ENCODE assay signal across 10 cellular contexts in genomic region chr19:47582320-47582909, GRCh38. TPM values are rescaled to one million over a fixed set of nuclear protein-coding genes. Genes with fewer than 3 reads are reported as not detected.
DNase-seq lines count a peak whose midpoint lies in the region; ATAC-seq, FAIRE-seq and TF ChIP-seq lines count a peak whose summit lies in the region.
"Had no signal": no experiment of that assay in that cellular context is flagged by ENCODE, and none has a peak within 500 bp of the region (broad histone marks: within the 10 kb centered on the region; RNA-seq: fewer than 3 reads in every experiment).

No MANE protein-coding gene starts in this region.

- POLR2A ChIA-PET in K562 (lab: Yijun Ruan, JAX): no interaction called here

- H3K9me2 ChIP-seq in Loucy (replicated peaks; ENCODE audit: low read depth, low read length): no peaks in the 10 kb centered on the region

- TF ChIP-seq EP300 in K562 (IDR thresholded peaks at IDR 0.05; ENCODE audit: low read length) (no peak), stomach (IDR thresholded peaks at IDR 0.05) (no peak)

- no peak for TF ChIP-seq RAD21 in K562 (CRISPR knock-in tag; conservative IDR thresholded peaks at IDR 0.05 in 1 of 2, IDR thresholded peaks at IDR 0.05 in 1 of 2)

- TF ChIP-seq CTCF in Loucy (conservative IDR thresholded peaks at IDR 0.05; ENCODE audit: low read length) (no peak), K562 (IDR thresholded peaks at IDR 0.05 in 2 of 3, conservative IDR thresholded peaks at IDR 0.05 in 1 of 3; ENCODE audit: insufficient read depth in 2 of 3, low read depth in 1 of 3, low read length in 3 of 3) (no peak), omental fat pad (IDR thresholded peaks at IDR 0.05) (no peak), stomach (IDR thresholded peaks at IDR 0.05) (no peak), prostate gland (IDR thresholded peaks at IDR 0.05) (no peak), pancreas (IDR thresholded peaks at IDR 0.05) (no peak)

- H3K27ac ChIP-seq in K562 (ENCODE audit: extremely low read depth, low read depth, low read length) (no peak overlapping the region), stomach (no peak overlapping the region), prostate gland (no peak overlapping the region), pancreas (no peak overlapping the region)

- DNase-seq in COLO829 (ENCODE audit: low spot score) (peak; percentile 63), K562 (ENCODE audit: extremely low read depth in 1 of 4, low spot score in 3 of 4) (no peak), omental fat pad (ENCODE audit: low spot score) (no peak), stomach (no peak), prostate gland (ENCODE audit: low spot score) (no peak), pancreas (no peak)

- TF ChIP-seq POLR2A in K562 (conservative IDR thresholded peaks at IDR 0.05): no peak
- no peak for TF ChIP-seq POLR2A in stomach (IDR thresholded peaks at IDR 0.05)
- TF ChIP-seq POLR2A in prostate gland (IDR thresholded peaks at IDR 0.05): no peak

- H3K9me3 ChIP-seq in Loucy (ENCODE audit: insufficient read depth, low read depth, low read length) (no peaks in the 10 kb centered on the region), K562 (replicated peaks; ENCODE audit: control insufficient read depth, insufficient read depth, low read depth, low read length) (peaks cover 6% of the 10 kb centered on the region), stomach (peaks cover 6 to 12% (median 9%) of the 10 kb centered on the region in 4 donors), prostate gland (no peaks in the 10 kb centered on the region), pancreas (no peaks in the 10 kb centered on the region)
- H3K9me3 ChIP-seq: thyroid gland had no signal

- CTCF ChIA-PET in K562 (lab: Yijun Ruan, JAX; ENCODE audit: low intra/inter-chr PET ratio): no interaction called here

- intact Hi-C loops in K562 (cut with micrococcal nuclease): no loop called here
- intact Hi-C loops in stomach (cut with DNase I; ENCODE audit: low total_unique reads): no loop called here
- intact Hi-C loops in prostate gland (cut with DNase I): no loop called here
- intact Hi-C loops in pancreas (cut with DNase I): no loop called here

- in situ Hi-C loops in K562 (cut with MboI): no loop called here

- H3K9me1 ChIP-seq in K562 (ENCODE audit: control insufficient read depth, insufficient read depth, low read length): no peaks in the 10 kb centered on the region

- BruUV-seq in K562 (replicated peaks; lab: Mats Ljungman, UMichigan): no TSS peak

- FAIRE-seq in K562 (lab: Jason Lieb, UNC) (no peak), pancreas (lab: Jason Lieb, UNC) (no peak)

- H3K79me2 ChIP-seq in Loucy (ENCODE audit: insufficient read depth, low read length): no peaks in the 10 kb centered on the region
- H3K79me2 ChIP-seq in K562 (ENCODE audit: control insufficient read depth, insufficient read depth, low read length): no peaks in the 10 kb centered on the region

- H3K4me3 ChIP-seq in Loucy (ENCODE audit: low read length, poor library complexity, severe bottlenecking) (peak overlapping the region; percentile 45), K562 (no peak overlapping the region), stomach (no peak overlapping the region), prostate gland (no peak overlapping the region), pancreas (no peak overlapping the region)
- H3K4me3 ChIP-seq: thyroid gland had no signal

- no peaks in the 10 kb centered on the region for H3K36me3 ChIP-seq in Loucy (ENCODE audit: insufficient read depth, low read length)
- no peaks in the 10 kb centered on the region for H3K36me3 ChIP-seq in K562 (ENCODE audit: control insufficient read depth, insufficient read depth, low read length)
- no peaks in the 10 kb centered on the region for H3K36me3 ChIP-seq in stomach
- no peaks in the 10 kb centered on the region for H3K36me3 ChIP-seq in prostate gland
- no peaks in the 10 kb centered on the region for H3K36me3 ChIP-seq in pancreas
- H3K36me3 ChIP-seq: thyroid gland had no signal

- no peaks in the 10 kb centered on the region for H3F3A ChIP-seq in Loucy (ENCODE audit: low read depth)

- WGBS in K562 (ENCODE audit: insufficient coverage, low coverage, missing lambda C conversion rate): 0% methylated on average over 6 of the region's 6 CpGs
- WGBS in stomach, 5 donors: 24 to 31% (median 25%) methylated on average over 6 of the region's 6 CpGs
- WGBS in prostate gland: 41% methylated on average over 6 of the region's 6 CpGs
- WGBS in pancreas, 2 donors: 40 to 41% methylated on average over 6 of the region's 6 CpGs

- H3K4me1 ChIP-seq in Loucy (ENCODE audit: insufficient read depth, low read length, poor library complexity, severe bottlenecking): peaks cover 14% of the 10 kb centered on the region
- no peaks in the 10 kb centered on the region for H3K4me1 ChIP-seq in K562 (replicated peaks in 1 of 2; ENCODE audit: control insufficient read depth in 2 of 2, insufficient read depth in 2 of 2, low read length in 2 of 2)
- peaks cover 0 to 6% (median 0%) of the 10 kb centered on the region in 4 donors for H3K4me1 ChIP-seq in stomach
- H3K4me1 ChIP-seq in prostate gland (replicated peaks): no peaks in the 10 kb centered on the region
- no peaks in the 10 kb centered on the region for H3K4me1 ChIP-seq in pancreas

- H2AFZ ChIP-seq in Loucy (ENCODE audit: low read length) (peak overlapping the region; percentile 53; the same call in 1 of the 2 replicates), K562 (ENCODE audit: low read depth, low read length) (no peak overlapping the region)

- ATAC-seq in K562 (no peak), omental fat pad (ENCODE audit: low FRiP score) (peak; percentile 57), HG03280 (IDR thresholded peaks at IDR 0.05; ENCODE audit: unreplicated experiment) (no peak), pancreas (no peak)

- peak overlapping the region; percentile 61 for H3K4me2 ChIP-seq in Loucy (ENCODE audit: low read depth, low read length, poor library complexity, severe bottlenecking)
- H3K4me2 ChIP-seq in K562 (ENCODE audit: insufficient read depth, low read length): no peak overlapping the region

- H3K9ac ChIP-seq in Loucy (ENCODE audit: low read depth, low read length, poor library complexity, severe bottlenecking): no peak overlapping the region
- H3K9ac ChIP-seq in K562 (ENCODE audit: insufficient read depth in 1 of 2, low read depth in 2 of 2, low read length in 2 of 2): no peak overlapping the region

- H3K27me3 ChIP-seq in Loucy (ENCODE audit: insufficient read depth, low read length, poor library complexity, severe bottlenecking): no peaks in the 10 kb centered on the region
- H3K27me3 ChIP-seq in K562 (ENCODE audit: control insufficient read depth in 2 of 2, insufficient read depth in 2 of 2, low read length in 2 of 2): peaks cover 2 to 11% of the 10 kb centered on the region in 2 experiments; a peak in 2 of 5 replicates
- H3K27me3 ChIP-seq in stomach: no peaks in the 10 kb centered on the region
- no peaks in the 10 kb centered on the region for H3K27me3 ChIP-seq in prostate gland (replicated peaks; ENCODE audit: insufficient read depth)
- H3K27me3 ChIP-seq in pancreas: no peaks in the 10 kb centered on the region
- H3K27me3 ChIP-seq: thyroid gland had no signal

- H4K20me1 ChIP-seq in Loucy (ENCODE audit: insufficient read depth, low read length, poor library complexity, severe bottlenecking): no peaks in the 10 kb centered on the region
- no peaks in the 10 kb centered on the region for H4K20me1 ChIP-seq in K562 (replicated peaks; ENCODE audit: control insufficient read depth, insufficient read depth, low read length)

RNA-seq across cellular contexts. Expression of gene ZNF541, which starts 9.5 kb away (rescaled TPM):
- not detected in 2 replicates for total RNA-seq in K562 (2011; cell fraction: chromatin; rRNA removed; ENCODE audit: low replicate concordance)
- not detected in 2 replicates for total RNA-seq in K562 (2011; cell fraction: nucleolus; rRNA removed)
- total RNA-seq in K562 (2011; cell fraction: nucleoplasm; rRNA removed): not detected in 2 replicates
- total RNA-seq in K562 (2014; rRNA removed) (0.09 and 0.12 TPM in 2 replicates), K562 (2014; rRNA removed; fragmentation: Illumina TruSeq; extraction: Trizol) (0.03 and 0.04 TPM in 2 replicates), K562 (2015; rRNA removed; fragmentation: Illumina TruSeq; extraction: Trizol) (0.08 and 0.11 TPM in 2 replicates), K562 (2021) (0.04 and 0.16 TPM in 2 replicates), omental fat pad (1 to 10 TPM in 1 of 4 donors, under 1 TPM in 3; 0.37 to 1.2 (median 0.46) TPM), stomach (under 1 TPM in 1 of 5 donors, not detected in 4; 0.18 TPM), prostate gland (10 to 100 TPM in 1 of 2 donors, under 1 TPM in 1; 0.23 to 13.9 TPM), pancreas (under 1 TPM in 5 of 6 donors, not detected in 1; 0.06 to 0.17 (median 0.14) TPM)
- polyA plus RNA-seq in K562 (2011; rRNA removed) (0.06 and 0.15 TPM in 2 replicates), K562 (2014; fragmentation: Illumina TruSeq; extraction: Trizol) (0.07 TPM in 1 of 2 replicates, not detected in the other), K562 (2014; fragmentation: Nextera tagmentation; extraction: Ambion mirVana) (under 1 TPM in 1 of 2 experiments, not detected in 1; 0.04 TPM), K562 (2014; rRNA removed) (0.03 and 0.04 TPM in 2 replicates), stomach (under 1 TPM in 2 of 3 donors, not detected in 1; 0.08 to 0.19 TPM), pancreas (under 1 TPM; 0.27 to 0.63 TPM)
- 0.10 and 0.15 TPM in 2 replicates for polyA plus RNA-seq in K562 (2011; cell fraction: cytosol; rRNA removed)
- polyA plus RNA-seq in K562 (2011; cell fraction: nucleus; rRNA removed): 0.07 TPM in 1 of 2 replicates, not detected in the other
- polyA plus RNA-seq in K562 (2012): 0.14 and 0.37 TPM in 2 replicates
- not detected in 2 replicates for polyA minus RNA-seq in K562 (2011; rRNA and poly(A)+ RNA removed)
- polyA minus RNA-seq in K562 (2011; cell fraction: cytosol; rRNA and poly(A)+ RNA removed): not detected in 2 replicates
- polyA minus RNA-seq in K562 (2011; cell fraction: nucleus; rRNA and poly(A)+ RNA removed): not detected in 2 replicates
- total RNA-seq: NCI-H460 had no signal

RNA-seq across cellular contexts. Expression of gene BICRA, which starts 26.5 kb away (rescaled TPM):
- total RNA-seq in K562 (2011; cell fraction: chromatin; rRNA removed; ENCODE audit: low replicate concordance): 9.5 and 15.2 TPM in 2 replicates
- total RNA-seq in K562 (2011; cell fraction: nucleolus; rRNA removed): 8.5 and 9.6 TPM in 2 replicates
- total RNA-seq in K562 (2011; cell fraction: nucleoplasm; rRNA removed): 8.5 and 11.8 TPM in 2 replicates
- 1.0 and 1.2 TPM in 2 replicates for total RNA-seq in K562 (2014; rRNA removed)
- total RNA-seq in K562 (2014; rRNA removed; fragmentation: Illumina TruSeq; extraction: Trizol): 0.87 and 1.6 TPM in 2 replicates
- 1.4 and 1.5 TPM in 2 replicates for total RNA-seq in K562 (2015; rRNA removed; fragmentation: Illumina TruSeq; extraction: Trizol)
- total RNA-seq in K562 (2021): 8.8 and 9.0 TPM in 2 replicates
- polyA plus RNA-seq in K562 (2011; rRNA removed): 0.26 and 0.51 TPM in 2 replicates
- polyA plus RNA-seq in K562 (2011; cell fraction: cytosol; rRNA removed): 0.29 and 0.31 TPM in 2 replicates
- polyA plus RNA-seq in K562 (2011; cell fraction: nucleus; rRNA removed): 2.0 and 2.6 TPM in 2 replicates
- polyA plus RNA-seq in K562 (2012): 5.1 and 5.2 TPM in 2 replicates
- polyA plus RNA-seq in K562 (2014; fragmentation: Illumina TruSeq; extraction: Trizol): 7.4 and 7.6 TPM in 2 replicates
- under 1 TPM; 0.01 to 0.07 TPM for polyA plus RNA-seq in K562 (2014; fragmentation: Nextera tagmentation; extraction: Ambion mirVana)
- polyA plus RNA-seq in K562 (2014; rRNA removed): 1.7 and 2.7 TPM in 2 replicates
- 0.90 and 1.2 TPM in 2 replicates for polyA minus RNA-seq in K562 (2011; rRNA and poly(A)+ RNA removed)
- 1.2 and 1.3 TPM in 2 replicates for polyA minus RNA-seq in K562 (2011; cell fraction: cytosol; rRNA and poly(A)+ RNA removed)
- 3.1 and 4.8 TPM in 2 replicates for polyA minus RNA-seq in K562 (2011; cell fraction: nucleus; rRNA and poly(A)+ RNA removed)
- 10 to 100 TPM in 1 of 4 donors, 1 to 10 TPM in 3; 3.2 to 20.3 (median 6.8) TPM for total RNA-seq in omental fat pad
- total RNA-seq in stomach: 10 to 100 TPM in 4 of 5 donors, 1 to 10 TPM in 1; 8.3 to 13.4 (median 11.9) TPM
- 1 to 10 TPM; 2.7 to 4.2 (median 2.9) TPM for polyA plus RNA-seq in stomach
- total RNA-seq in prostate gland: 10 to 100 TPM; 19.4 to 25.3 TPM
- 10 to 100 TPM in 1 of 6 donors, 1 to 10 TPM in 5; 2.7 to 10.0 (median 5.0) TPM for total RNA-seq in pancreas
- 10 to 100 TPM in 1 of 2 donors, 1 to 10 TPM in 1; 6.9 to 10.4 TPM for polyA plus RNA-seq in pancreas
